Comparison of ENCODE assay signal across 26 cellular contexts in the genomic region with DNA sequence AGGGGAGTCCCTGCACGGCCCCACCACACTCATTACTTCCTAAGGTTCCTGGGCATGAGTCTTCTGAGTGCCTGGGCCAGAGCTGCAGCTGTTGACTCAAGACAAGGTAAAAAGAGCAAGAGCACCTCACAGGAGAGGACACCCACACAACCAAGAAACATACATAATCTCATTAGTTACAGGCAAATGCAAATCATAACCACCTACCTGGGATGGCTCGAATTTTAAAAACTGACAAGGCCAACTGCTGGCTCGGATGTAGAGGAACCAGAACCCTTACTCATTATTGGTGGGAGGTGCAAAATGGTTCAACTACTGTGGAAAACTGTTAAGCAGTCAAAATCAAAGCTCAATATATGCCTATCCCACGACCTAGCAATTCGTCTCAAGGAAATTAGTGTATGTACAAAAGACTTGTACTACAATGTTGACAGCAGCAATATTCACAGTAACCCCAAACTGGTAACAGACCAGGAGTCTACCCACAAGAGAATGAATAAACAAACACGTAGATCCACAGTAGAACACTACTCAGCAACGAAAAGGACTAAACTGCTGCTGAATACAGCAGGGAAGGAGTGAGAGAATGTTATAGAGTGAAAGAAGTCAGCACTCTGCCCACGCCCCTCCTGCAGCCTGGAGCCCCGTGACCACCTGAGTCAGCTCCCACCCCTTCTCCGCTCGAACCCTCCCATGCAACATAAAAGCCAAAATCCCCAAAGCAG. TPM values are rescaled to one million over a fixed set of nuclear protein-coding genes. Genes with fewer than 3 reads are reported as not detected.
DNase-seq lines count a peak whose midpoint lies in the region; ATAC-seq lines count a peak whose summit lies in the region.
"Had no signal": no experiment of that assay in that cellular context is flagged by ENCODE, and none has a peak within 500 bp of the region (broad histone marks: within the 10 kb centered on the region; RNA-seq: fewer than 3 reads in every experiment).

No MANE protein-coding gene starts in this region.

- H3K4ac ChIP-seq in mesenchymal stem cell (ENCODE audit: low read depth in 1 of 2, low read length in 2 of 2): no peak overlapping the region

- no peak overlapping the region for H4K8ac ChIP-seq in mesenchymal stem cell (ENCODE audit: low read length)

- H3K14ac ChIP-seq in mesenchymal stem cell (ENCODE audit: low read length in 2 of 2): no peak overlapping the region

- H3K9me3 ChIP-seq in CD4-positive, CD25-positive, alpha-beta regulatory T cell (ENCODE audit: control insufficient read depth in 2 of 2, low read length in 2 of 2): no peaks in the 10 kb centered on the region
- H3K9me3 ChIP-seq in CD4-positive, alpha-beta memory T cell (ENCODE audit: control insufficient read depth in 1 of 2, low read length in 2 of 2): no peaks in the 10 kb centered on the region
- H3K9me3 ChIP-seq in mesenchymal stem cell (ENCODE audit: control insufficient read depth, low read length): no peaks in the 10 kb centered on the region
- H3K9me3 ChIP-seq: upper lobe of right lung had no signal

- DNase-seq in CD4-positive, CD25-positive, alpha-beta regulatory T cell: no peak
- DNase-seq in CD4-positive, alpha-beta memory T cell: no peak
- DNase-seq in mesenchymal stem cell: no peak
- DNase-seq in SKM-1 (lab: John Stamatoyannopoulos, UW; ENCODE audit: unreplicated experiment): no peak
- DNase-seq in SHP77 treated with DMSO at 0.1 percent for 48 hours (lab: John Stamatoyannopoulos, UW): no peak
- DNase-seq: activated CD4-positive, alpha-beta T cell treated with anti-CD3 and anti-CD28 coated beads, Interleukin-2, amount 10 ng/mL, durations not matched to agents 7 days and 5 days; activated naive CD8-positive, alpha-beta T cell treated with anti-CD3 and anti-CD28 coated beads for 36 hours; naive thymus-derived CD8-positive, alpha-beta T cell; NCI-H1417 treated with DMSO at 0.1 percent for 48 hours; NCI-H2107; stimulated activated CD8-positive, alpha-beta memory T cell treated with anti-CD3 and anti-CD28 coated beads, Interleukin-4, amount 100 ng/mL, for 48 hours; T-helper 2 cell; upper lobe of right lung had no signal

- peaks cover 12% of the 10 kb centered on the region for H3K36me3 ChIP-seq in CD4-positive, CD25-positive, alpha-beta regulatory T cell (ENCODE audit: control insufficient read depth, insufficient read depth, low read length)
- H3K36me3 ChIP-seq in CD4-positive, alpha-beta memory T cell (ENCODE audit: insufficient read depth, low read length): peaks cover 6% of the 10 kb centered on the region
- H3K36me3 ChIP-seq in mesenchymal stem cell (ENCODE audit: control insufficient read depth in 1 of 2, insufficient read depth in 2 of 2, low read depth in 1 of 2, low read length in 2 of 2): peaks cover 27 to 54% of the 10 kb centered on the region in 2 experiments

- H3K27me3 ChIP-seq in CD4-positive, CD25-positive, alpha-beta regulatory T cell (ENCODE audit: control insufficient read depth, insufficient read depth, low read length): no peaks in the 10 kb centered on the region
- no peaks in the 10 kb centered on the region for H3K27me3 ChIP-seq in CD4-positive, alpha-beta memory T cell (ENCODE audit: insufficient read depth, low read length)
- no peaks in the 10 kb centered on the region for H3K27me3 ChIP-seq in mesenchymal stem cell (ENCODE audit: control insufficient read depth in 1 of 2, insufficient read depth in 1 of 2, low read length in 2 of 2)
- H3K27me3 ChIP-seq: upper lobe of right lung had no signal

- no peak overlapping the region for H3K27ac ChIP-seq in CD4-positive, CD25-positive, alpha-beta regulatory T cell (ENCODE audit: insufficient read depth, low read length, poor library complexity, severe bottlenecking)
- no peak overlapping the region for H3K27ac ChIP-seq in CD4-positive, alpha-beta memory T cell (ENCODE audit: low read depth, low read length)
- no peak overlapping the region for H3K27ac ChIP-seq in mesenchymal stem cell (ENCODE audit: low read length, poor library complexity, severe bottlenecking)
- H3K27ac ChIP-seq: upper lobe of right lung had no signal

- intact Hi-C loops in CD4-positive, alpha-beta memory T cell (cut with micrococcal nuclease): no loop called here

- no peak overlapping the region for H3K4me2 ChIP-seq in mesenchymal stem cell (ENCODE audit: low read length, poor library complexity, severe bottlenecking)

- no peak overlapping the region for H3K23ac ChIP-seq in mesenchymal stem cell (ENCODE audit: low read length in 2 of 2)

- H2BK5ac ChIP-seq in mesenchymal stem cell (ENCODE audit: low read depth, low read length, poor library complexity, severe bottlenecking): no peak overlapping the region

- H3K4me1 Mint-ChIP-seq in CD4-positive, CD25-positive, alpha-beta regulatory T cell: peaks cover 0 to 69% (median 35%) of the 10 kb centered on the region in 4 donors
- H3K4me1 Mint-ChIP-seq in CD4-positive, alpha-beta memory T cell: peaks cover 28 to 54% (median 43%) of the 10 kb centered on the region in 4 donors
- peaks cover 41% of the 10 kb centered on the region for H3K4me1 Mint-ChIP-seq in activated T-helper 17 cell treated with anti-CD3 and anti-CD28 coated beads, Interleukin-2, amount 50 U/mL, for 72 hours

- no peak overlapping the region for H4K91ac ChIP-seq in mesenchymal stem cell (ENCODE audit: low read length)

- no peak for ATAC-seq in CD4-positive, CD25-positive, alpha-beta regulatory T cell (ENCODE audit: low read depth in 2 of 2)
- ATAC-seq in activated T-helper 17 cell treated with anti-CD3 and anti-CD28 coated beads, Interleukin-2, amount 50 U/mL, for 72 hours (replicated peaks): no peak
- ATAC-seq in HG02759 (IDR thresholded peaks at IDR 0.05; ENCODE audit: unreplicated experiment): no peak
- ATAC-seq: GM12878; naive thymus-derived CD8-positive, alpha-beta T cell; SK-N-SH treated with all-trans-retinoic acid at 6 μM for 48 hours had no signal

- H2BK15ac ChIP-seq in mesenchymal stem cell (ENCODE audit: low read depth, poor library complexity, severe bottlenecking): no peak overlapping the region

- no peak overlapping the region for H3K4me3 ChIP-seq in CD4-positive, CD25-positive, alpha-beta regulatory T cell (ENCODE audit: low read depth, low read length)
- H3K4me3 ChIP-seq in CD4-positive, alpha-beta memory T cell (ENCODE audit: low read length in 2 of 2): no peak overlapping the region
- no peak overlapping the region for H3K4me3 ChIP-seq in mesenchymal stem cell (ENCODE audit: insufficient read depth in 1 of 2, low read depth in 1 of 2, low read length in 2 of 2)
- H3K4me3 ChIP-seq: GM12878, skin epidermis, upper lobe of right lung had no signal

- H3K4me3 Mint-ChIP-seq in CD4-positive, CD25-positive, alpha-beta regulatory T cell: no peak overlapping the region
- H3K4me3 Mint-ChIP-seq in CD4-positive, alpha-beta memory T cell: no peak overlapping the region
- H3K4me3 Mint-ChIP-seq in activated T-helper 17 cell treated with anti-CD3 and anti-CD28 coated beads, Interleukin-2, amount 50 U/mL, for 72 hours: no peak overlapping the region
- H3K4me3 Mint-ChIP-seq: activated CD4-positive, alpha-beta T cell treated with anti-CD3 and anti-CD28 coated beads, Interleukin-2, amount 10 ng/mL, durations not matched to agents 7 days and 5 days; activated naive CD8-positive, alpha-beta T cell treated with anti-CD3 and anti-CD28 coated beads for 36 hours; naive thymus-derived CD8-positive, alpha-beta T cell had no signal

- H2AK5ac ChIP-seq in mesenchymal stem cell (ENCODE audit: low read length, severe bottlenecking): no peak overlapping the region

- H2AFZ ChIP-seq in mesenchymal stem cell (ENCODE audit: low read depth, low read length): peak overlapping the region; percentile 16

- H3K36me3 Mint-ChIP-seq in CD4-positive, CD25-positive, alpha-beta regulatory T cell: peaks cover 24% of the 10 kb centered on the region
- peaks cover 13 to 51% of the 10 kb centered on the region in 2 donors for H3K36me3 Mint-ChIP-seq in CD4-positive, alpha-beta memory T cell
- H3K36me3 Mint-ChIP-seq in activated T-helper 17 cell treated with anti-CD3 and anti-CD28 coated beads, Interleukin-2, amount 50 U/mL, for 72 hours (ENCODE audit: low read depth): peaks cover 55% of the 10 kb centered on the region

- no peak overlapping the region for H2BK12ac ChIP-seq in mesenchymal stem cell (ENCODE audit: low read length in 2 of 2)

- H3K27me3 Mint-ChIP-seq in CD4-positive, CD25-positive, alpha-beta regulatory T cell: no peaks in the 10 kb centered on the region
- H3K27me3 Mint-ChIP-seq in CD4-positive, alpha-beta memory T cell: no peaks in the 10 kb centered on the region
- H3K27me3 Mint-ChIP-seq in activated T-helper 17 cell treated with anti-CD3 and anti-CD28 coated beads, Interleukin-2, amount 50 U/mL, for 72 hours: no peaks in the 10 kb centered on the region
- H3K27me3 Mint-ChIP-seq: activated CD4-positive, alpha-beta T cell treated with anti-CD3 and anti-CD28 coated beads, Interleukin-2, amount 10 ng/mL, durations not matched to agents 7 days and 5 days; activated naive CD8-positive, alpha-beta T cell treated with anti-CD3 and anti-CD28 coated beads for 36 hours; naive thymus-derived CD8-positive, alpha-beta T cell had no signal

- H2BK120ac ChIP-seq in mesenchymal stem cell (ENCODE audit: low read depth, low read length): no peak overlapping the region

- peaks cover 4% of the 10 kb centered on the region for H3K4me1 ChIP-seq in CD4-positive, CD25-positive, alpha-beta regulatory T cell (ENCODE audit: control insufficient read depth, insufficient read depth, low read length, poor library complexity, severe bottlenecking)
- H3K4me1 ChIP-seq in CD4-positive, alpha-beta memory T cell (ENCODE audit: insufficient read depth, low read length): peaks cover 19% of the 10 kb centered on the region
- peaks cover 19% of the 10 kb centered on the region for H3K4me1 ChIP-seq in mesenchymal stem cell (ENCODE audit: control insufficient read depth, insufficient read depth, low read depth, low read length)

- peak overlapping the region in 2 of 3 donors; percentile 57 to 92 for H3K27ac Mint-ChIP-seq in CD4-positive, CD25-positive, alpha-beta regulatory T cell
- H3K27ac Mint-ChIP-seq in CD4-positive, alpha-beta memory T cell: peak overlapping the region in 4 of 7 donors; percentile 13 to 64 (median 23)
- peak overlapping the region; percentile 32 for H3K27ac Mint-ChIP-seq in activated T-helper 17 cell treated with anti-CD3 and anti-CD28 coated beads, Interleukin-2, amount 50 U/mL, for 72 hours
- H3K27ac Mint-ChIP-seq: activated CD4-positive, alpha-beta T cell treated with anti-CD3 and anti-CD28 coated beads, Interleukin-2, amount 10 ng/mL, durations not matched to agents 7 days and 5 days; activated naive CD8-positive, alpha-beta T cell treated with anti-CD3 and anti-CD28 coated beads for 36 hours; activated T-helper 2 cell treated with anti-CD3 and anti-CD28 coated beads, Interferon-gamma antibody, Interleukin-2, Interleukin-4, amounts not matched to agents 10 μg/mL and 5 μg/mL and 100 μg/mL, durations not matched to agents 14 hours and 24 hours and 36 hours had no signal

- peaks cover 51% of the 10 kb centered on the region for H3K79me1 ChIP-seq in mesenchymal stem cell (replicated peaks; ENCODE audit: low read length, poor library complexity, severe bottlenecking)

- CTCF ChIA-PET in CD4-positive, alpha-beta memory T cell (lab: Charles Lee; ENCODE audit: partially characterized antibody): no interaction called here

- no peak overlapping the region for H3K18ac ChIP-seq in mesenchymal stem cell (ENCODE audit: low read depth in 1 of 2, low read length in 2 of 2)

- no peaks in the 10 kb centered on the region for H3K9me3 Mint-ChIP-seq in CD4-positive, CD25-positive, alpha-beta regulatory T cell
- no peaks in the 10 kb centered on the region for H3K9me3 Mint-ChIP-seq in CD4-positive, alpha-beta memory T cell
- no peaks in the 10 kb centered on the region for H3K9me3 Mint-ChIP-seq in activated T-helper 17 cell treated with anti-CD3 and anti-CD28 coated beads, Interleukin-2, amount 50 U/mL, for 72 hours
- H3K9me3 Mint-ChIP-seq: activated CD4-positive, alpha-beta T cell treated with anti-CD3 and anti-CD28 coated beads, Interleukin-2, amount 10 ng/mL, durations not matched to agents 7 days and 5 days; activated naive CD8-positive, alpha-beta T cell treated with anti-CD3 and anti-CD28 coated beads for 36 hours; activated T-helper 2 cell treated with anti-CD3 and anti-CD28 coated beads, Interferon-gamma antibody, Interleukin-2, Interleukin-4, amounts not matched to agents 10 μg/mL and 5 μg/mL and 100 μg/mL, durations not matched to agents 14 hours and 24 hours and 36 hours; naive thymus-derived CD8-positive, alpha-beta T cell had no signal

- POLR2A ChIA-PET in CD4-positive, alpha-beta memory T cell (lab: Charles Lee; ENCODE audit: partially characterized antibody): no interaction called here

- WGBS in mesenchymal stem cell: 97% methylated on average over 9 of the region's 11 CpGs

- no peak overlapping the region for H3K9ac ChIP-seq in mesenchymal stem cell (ENCODE audit: low read length)

RNA-seq across cellular contexts. Expression of gene AKT2, which starts 15.8 kb away (rescaled TPM):
- total RNA-seq in CD4-positive, CD25-positive, alpha-beta regulatory T cell: 193 TPM
- polyA plus RNA-seq in CD4-positive, CD25-positive, alpha-beta regulatory T cell: 10 to 100 TPM; 16.4 to 26.2 (median 24.8) TPM
- total RNA-seq in CD4-positive, alpha-beta memory T cell: 100 to 1,000 TPM; 168 to 180 TPM
- polyA plus RNA-seq in CD4-positive, alpha-beta memory T cell: 10 to 100 TPM; 10.6 to 27.8 TPM
- total RNA-seq in activated T-helper 17 cell treated with anti-CD3 and anti-CD28 coated beads, Interleukin-2, amount 50 U/mL, for 72 hours: 100 to 1,000 TPM; 123 to 163 TPM
- 112 TPM for polyA plus RNA-seq in mesenchymal stem cell (2013, experiment 1 of 2)
- polyA plus RNA-seq in mesenchymal stem cell (2013, experiment 2 of 2): 106 TPM

RNA-seq across cellular contexts. Expression of gene CCNP, which starts 42.9 kb away (rescaled TPM):
- 1.2 TPM for total RNA-seq in CD4-positive, CD25-positive, alpha-beta regulatory T cell
- under 1 TPM in 1 of 4 donors, not detected in 3; 0.13 TPM for polyA plus RNA-seq in CD4-positive, CD25-positive, alpha-beta regulatory T cell
- total RNA-seq in CD4-positive, alpha-beta memory T cell: 1 to 10 TPM; 1.2 to 1.4 TPM
- not detected for polyA plus RNA-seq in CD4-positive, alpha-beta memory T cell
- under 1 TPM; 0.28 to 0.48 TPM for total RNA-seq in activated T-helper 17 cell treated with anti-CD3 and anti-CD28 coated beads, Interleukin-2, amount 50 U/mL, for 72 hours
- polyA plus RNA-seq in mesenchymal stem cell (2013, experiment 1 of 2): 0.12 TPM
- 0.05 TPM for polyA plus RNA-seq in mesenchymal stem cell (2013, experiment 2 of 2)
- total RNA-seq: activated naive CD8-positive, alpha-beta T cell treated with anti-CD3 and anti-CD28 coated beads for 36 hours; Daoy; dermis microvascular lymphatic vessel endothelial cell; endothelial cell of umbilical vein; upper lobe of right lung had no signal
- polyA plus RNA-seq: endothelial cell of umbilical vein had no signal

RNA-seq across cellular contexts. Expression of gene TTC9B, which starts 51.2 kb away (rescaled TPM):
- not detected for total RNA-seq in CD4-positive, CD25-positive, alpha-beta regulatory T cell
- not detected for polyA plus RNA-seq in CD4-positive, CD25-positive, alpha-beta regulatory T cell
- not detected for total RNA-seq in CD4-positive, alpha-beta memory T cell
- not detected for polyA plus RNA-seq in CD4-positive, alpha-beta memory T cell
- 1 to 10 TPM in 1 of 2 donors, not detected in 1; 1.1 TPM for total RNA-seq in activated T-helper 17 cell treated with anti-CD3 and anti-CD28 coated beads, Interleukin-2, amount 50 U/mL, for 72 hours
- polyA plus RNA-seq in mesenchymal stem cell (2013, experiment 1 of 2): not detected
- polyA plus RNA-seq in mesenchymal stem cell (2013, experiment 2 of 2): not detected
- total RNA-seq: activated CD4-positive, alpha-beta T cell treated with anti-CD3 and anti-CD28 coated beads, Interleukin-2, amount 10 ng/mL, durations not matched to agents 7 days and 5 days; activated naive CD8-positive, alpha-beta T cell treated with anti-CD3 and anti-CD28 coated beads for 36 hours; activated T-helper 2 cell treated with anti-CD3 and anti-CD28 coated beads, Interferon-gamma antibody, Interleukin-2, Interleukin-4, amounts not matched to agents 10 μg/mL and 5 μg/mL and 100 μg/mL, durations not matched to agents 14 hours and 24 hours and 36 hours; Daoy; dermis microvascular lymphatic vessel endothelial cell; endothelial cell of umbilical vein; GM12878; liver; naive thymus-derived CD8-positive, alpha-beta T cell; NCI-H460; osteocyte; renal cortical epithelial cell; upper lobe of right lung had no signal
- polyA plus RNA-seq: endothelial cell of umbilical vein; naive thymus-derived CD8-positive, alpha-beta T cell had no signal

Comparison
In these comparisons a context has a peak if more than half of its experiments do, and no peak if none do; other contexts are left out.
1. H3K27ac Mint-ChIP-seq: peak in every context shown above with its lines; median percentile 74 in CD4-positive, CD25-positive, alpha-beta regulatory T cell; 32 in activated T-helper 17 cell treated with anti-CD3 and anti-CD28 coated beads, Interleukin-2, amount 50 U/mL, for 72 hours; 23 in CD4-positive, alpha-beta memory T cell.